8 cellular contexts compared by ENCODE assay signal in genomic region chr7:138738551-138739335, GRCh38. TPM values are rescaled to one million over a fixed set of nuclear protein-coding genes. Genes with fewer than 3 reads are reported as not detected.
DNase-seq lines count a peak whose midpoint lies in the region; FAIRE-seq and TF ChIP-seq lines count a peak whose summit lies in the region.

No MANE protein-coding gene starts in this region.

- H4K8ac ChIP-seq in H9 (replicated peaks; ENCODE audit: insufficient read length, low read depth, low read length): no peak overlapping the region

- H2AFZ ChIP-seq in H9 (ENCODE audit: low read length) (no peak overlapping the region), osteoblast (ENCODE audit: low read length) (peak overlapping the region; percentile 49)

- H3K14ac ChIP-seq in H9 (ENCODE audit: insufficient read depth, low read length): no peak overlapping the region

- H2BK15ac ChIP-seq in H9 (ENCODE audit: low read depth, low read length): no peak overlapping the region

- H3T11ph ChIP-seq in H9 (ENCODE audit: low read length): no peak overlapping the region

- H4K20me1 ChIP-seq in H9 (ENCODE audit: control insufficient read depth, insufficient read depth, insufficient read length) (no peaks in the 10 kb centered on the region), osteoblast (ENCODE audit: insufficient read depth, low read length) (no peaks in the 10 kb centered on the region)

- no peak for TF ChIP-seq EP300 in tibial nerve (IDR thresholded peaks at IDR 0.05)

- no peak overlapping the region for H2BK20ac ChIP-seq in H9 (ENCODE audit: low read depth, low read length, poor library complexity, severe bottlenecking)

- TF ChIP-seq CTCF in H9 (conservative IDR thresholded peaks at IDR 0.05) (peak; percentile 98), osteoblast (IDR thresholded peaks at IDR 0.05; ENCODE audit: extremely low read depth, low read depth, low read length) (peak; percentile 98), tibial nerve (IDR thresholded peaks at IDR 0.05) (peak; percentile 59 to 68 (median 63))

- no peak overlapping the region for H3K18ac ChIP-seq in H9 (ENCODE audit: insufficient read length, low read depth, low read length)

- TF ChIP-seq POLR2A in tibial nerve (IDR thresholded peaks at IDR 0.05): no peak

- peak overlapping the region in 1 of 3 experiments; percentile 31; a peak in 2 of 7 replicates for H3K27ac Mint-ChIP-seq in H9

- no peak overlapping the region for H3K4me3 Mint-ChIP-seq in H9

- H3K36me3 Mint-ChIP-seq in H9 (ENCODE audit: insufficient read depth in 1 of 3, low read depth in 3 of 3): peaks cover 0 to 4% (median 0%) of the 10 kb centered on the region in 3 experiments; a peak in 4 of 7 replicates

- peak; percentile 66 for DNase-seq in G401 (ENCODE audit: low spot score)
- peak; percentile 85 for DNase-seq in H9
- DNase-seq in MV-4-11 (lab: John Stamatoyannopoulos, UW): peak; percentile 77
- DNase-seq in SHP77 treated with DMSO at 0.1 percent for 48 hours (lab: John Stamatoyannopoulos, UW): peak; percentile 80
- DNase-seq in activated effector memory CD4-positive, alpha-beta T cell treated with Interleukin-2 at 50 U/mL for 16 hours: peak; percentile 70
- peak; percentile 54 to 73 for DNase-seq in frontal cortex (ENCODE audit: low spot score in 2 of 2)
- peak; percentile 87 for DNase-seq in osteoblast (ENCODE audit: insufficient read length, low spot score, missing footprints)
- peak; percentile 66 to 90 for DNase-seq in tibial nerve (ENCODE audit: low spot score in 2 of 2)

- H3K9ac ChIP-seq in H9 (ENCODE audit: extremely low read depth, insufficient read length, low read length): no peak overlapping the region

- no peaks in the 10 kb centered on the region for H3K9me3 ChIP-seq in H9 (ENCODE audit: control insufficient read depth, low read depth, low read length)
- H3K9me3 ChIP-seq in osteoblast (ENCODE audit: low read depth, low read length): no peaks in the 10 kb centered on the region
- no peaks in the 10 kb centered on the region for H3K9me3 ChIP-seq in tibial nerve

- H2AK5ac ChIP-seq in H9 (ENCODE audit: insufficient read length, low read length): no peak overlapping the region

- no peak overlapping the region for H3K23ac ChIP-seq in H9 (ENCODE audit: insufficient read length, low read depth, low read length)

- H3K27ac ChIP-seq in H9 (ENCODE audit: insufficient read length, low read depth, low read length): no peak overlapping the region
- H3K27ac ChIP-seq in osteoblast (ENCODE audit: low read depth, low read length): no peak overlapping the region
- H3K27ac ChIP-seq in tibial nerve: no peak overlapping the region

- FAIRE-seq in frontal cortex (lab: Jason Lieb, UNC): peak; percentile 88

- H2BK5ac ChIP-seq in H9 (ENCODE audit: insufficient read length, low read length): no peak overlapping the region

- H3K56ac ChIP-seq in H9 (ENCODE audit: insufficient read length, low read depth, low read length): no peak overlapping the region

- no peak overlapping the region for H4K91ac ChIP-seq in H9 (ENCODE audit: insufficient read length, low read depth, low read length)

- H3K23me2 ChIP-seq in H9 (ENCODE audit: insufficient read length, low read depth, low read length, poor library complexity, severe bottlenecking): no peaks in the 10 kb centered on the region

- H3K36me3 ChIP-seq in osteoblast (ENCODE audit: insufficient read depth, low read length) (no peaks in the 10 kb centered on the region), tibial nerve (no peaks in the 10 kb centered on the region)

- no peak overlapping the region for H2BK12ac ChIP-seq in H9 (ENCODE audit: insufficient read length, low read depth, low read length)

- H3K4me1 ChIP-seq in H9 (ENCODE audit: insufficient read depth, low read length) (0 out of 2 replicates have a peak, but pooled peaks cover 3% of the 10 kb centered on the region), osteoblast (ENCODE audit: insufficient read depth, low read length) (peaks cover 3% of the 10 kb centered on the region), tibial nerve (no peaks in the 10 kb centered on the region)

- H3K4me3 ChIP-seq in osteoblast (ENCODE audit: insufficient read depth, low read length): peak overlapping the region; percentile 31
- no peak overlapping the region for H3K4me3 ChIP-seq in tibial nerve

- no peaks in the 10 kb centered on the region for H3K79me2 ChIP-seq in H9 (ENCODE audit: insufficient read depth, low read length)
- no peaks in the 10 kb centered on the region for H3K79me2 ChIP-seq in osteoblast (ENCODE audit: insufficient read depth, low read length)

- H3K4me2 ChIP-seq in H9 (ENCODE audit: insufficient read depth, insufficient read length, low read length): no peak overlapping the region
- H3K4me2 ChIP-seq in osteoblast (ENCODE audit: insufficient read depth, low read length): peak overlapping the region; percentile 59

- H3K9me3 Mint-ChIP-seq in H9: 0 out of 5 replicates have a peak, but pooled peaks cover 0 to 2% of the 10 kb centered on the region in 2 experiments

- H4K5ac ChIP-seq in H9 (ENCODE audit: insufficient read length, low read depth, low read length): no peak overlapping the region

- peaks cover 20% of the 10 kb centered on the region in 2 experiments for H3K4me1 Mint-ChIP-seq in H9

- no CpG with 5 or more reads among the region's 14 CpGs for WGBS in H9 (ENCODE audit: extremely low coverage, insufficient read length, low lambda C conversion rate)
- WGBS in tibial nerve, 2 donors: 34 to 35% methylated on average over 14 of the region's 14 CpGs

- H3K4ac ChIP-seq in H9 (ENCODE audit: low read depth, low read length): no peak overlapping the region

- H2BK120ac ChIP-seq in H9 (ENCODE audit: low read depth, low read length, poor library complexity, severe bottlenecking): no peak overlapping the region

- H3K27me3 ChIP-seq in H9 (ENCODE audit: insufficient read depth, low read length): no peaks in the 10 kb centered on the region
- no peaks in the 10 kb centered on the region for H3K27me3 ChIP-seq in osteoblast (ENCODE audit: insufficient read depth, low read length)
- no peaks in the 10 kb centered on the region for H3K27me3 ChIP-seq in tibial nerve

- no peaks in the 10 kb centered on the region for H3K79me1 ChIP-seq in H9 (ENCODE audit: insufficient read depth, low read depth, low read length, poor library complexity, severe bottlenecking)

- H3K27me3 Mint-ChIP-seq in H9 (ENCODE audit: low read depth): no peaks in the 10 kb centered on the region

- in situ Hi-C loops in G401 (cut with HindIII; ENCODE audit: low sequenced_read_pairs): no loop called here

RNA-seq across cellular contexts. Expression of gene SVOPL, which starts 37.6 kb away (rescaled TPM):
- not detected in 2 replicates for total RNA-seq in G401 (2014; rRNA removed; shearing (Covaris generic))
- 1.1 and 1.4 TPM in 2 replicates for total RNA-seq in H9 (2021)
- total RNA-seq in frontal cortex: 0.82 TPM
- total RNA-seq in osteoblast: under 0.01 TPM in 1 of 2 replicates, not detected in the other
- total RNA-seq in tibial nerve: not detected

RNA-seq across cellular contexts. Expression of gene TMEM213, which starts 59.1 kb away (rescaled TPM):
- not detected in 2 replicates for total RNA-seq in G401 (2014; rRNA removed; shearing (Covaris generic))
- total RNA-seq in H9 (2021) (0.22 TPM in 1 of 2 replicates, not detected in the other), frontal cortex (not detected), osteoblast (not detected in 2 replicates), tibial nerve (not detected)

RNA-seq across cellular contexts. Expression of gene ATP6V0A4, which starts 59.3 kb away (rescaled TPM):
- total RNA-seq in G401 (2014; rRNA removed; shearing (Covaris generic)): not detected in 2 replicates
- 0.79 and 0.90 TPM in 2 replicates for total RNA-seq in H9 (2021)
- total RNA-seq in frontal cortex: 2.4 TPM
- under 0.01 TPM in 2 replicates for total RNA-seq in osteoblast
- not detected for total RNA-seq in tibial nerve
